18 cellular contexts compared by ENCODE assay signal in genomic region chr15:57552678-57553334, GRCh38. TPM values are rescaled to one million over a fixed set of nuclear protein-coding genes. Genes with fewer than 3 reads are reported as not detected.
DNase-seq lines count a peak whose midpoint lies in the region; ATAC-seq and TF ChIP-seq lines count a peak whose summit lies in the region.
"Had no signal": no experiment of that assay in that cellular context is flagged by ENCODE, and none has a peak within 500 bp of the region (broad histone marks: within the 10 kb centered on the region; RNA-seq: fewer than 3 reads in every experiment).

No MANE protein-coding gene starts in this region.

- H3K9me2 ChIP-seq in PC-3 (replicated peaks; ENCODE audit: low read length), result no peaks in the 10 kb centered on the region

- DNase-seq in PC-3, result no peak
- no peak for DNase-seq in breast epithelium (ENCODE audit: low spot score in 2 of 2)
- no peak for DNase-seq in left lobe of liver (ENCODE audit: low spot score)
- DNase-seq in sciatic nerve (ENCODE audit: low spot score), result peak; percentile 40
- no peak for DNase-seq in brain microvascular endothelial cell
- no peak for DNase-seq in activated CD4-positive, alpha-beta T cell treated with anti-CD3 and anti-CD28 coated beads, Interleukin-2, amount 10 ng/mL, durations not matched to agents 7 days and 5 days
- DNase-seq: activated CD4-positive, alpha-beta T cell treated with anti-CD3 and anti-CD28 coated beads for 4 hours; activated T-cell treated with anti-CD3 and anti-CD28 coated beads, Interleukin-2, amount 50 U/mL, for 1 hour; BE2C; DMS79; GM23248; NCI-H2029; small intestine; stimulated activated naive CD4-positive, alpha-beta T cell; T-helper 9 cell had no signal

- no peaks in the 10 kb centered on the region for H3K36me3 ChIP-seq in PC-3 (ENCODE audit: low read depth, low read length)
- no peaks in the 10 kb centered on the region for H3K36me3 ChIP-seq in breast epithelium
- H3K36me3 ChIP-seq in brain microvascular endothelial cell (replicated peaks), result no peaks in the 10 kb centered on the region
- H3K36me3 ChIP-seq: BE2C had no signal

- no peaks in the 10 kb centered on the region for H3K36me3 Mint-ChIP-seq in activated CD4-positive, alpha-beta T cell treated with anti-CD3 and anti-CD28 coated beads, Interleukin-2, amount 10 ng/mL, durations not matched to agents 7 days and 5 days (ENCODE audit: low read depth)

- H3K4me1 ChIP-seq in PC-3 (ENCODE audit: insufficient read depth, low read length) (peaks cover 28% of the 10 kb centered on the region), breast epithelium (peaks cover 0 to 14% of the 10 kb centered on the region in 2 donors)

- POLR2A ChIA-PET in PC-3 (lab: Charles Lee; ENCODE audit: unreplicated experiment), result no interaction called here
- POLR2A ChIA-PET in activated CD4-positive, alpha-beta T cell treated with anti-CD3 and anti-CD28 coated beads, Interleukin-2, amount 10 ng/mL, durations not matched to agents 7 days and 5 days (lab: Charles Lee), result no interaction called here

- H3K27ac ChIP-seq in PC-3 (ENCODE audit: low read length) (no peak overlapping the region), breast epithelium (peak overlapping the region; percentile 83 to 87), brain microvascular endothelial cell (no peak overlapping the region)

- H3K4me3 ChIP-seq in PC-3 (ENCODE audit: low read length), result no peak overlapping the region
- H3K4me3 ChIP-seq in breast epithelium, result no peak overlapping the region
- H3K4me3 ChIP-seq in brain microvascular endothelial cell (ENCODE audit: low read depth, low read length), result no peak overlapping the region
- H3K4me3 ChIP-seq: coronary artery had no signal

- no peaks in the 10 kb centered on the region for H3K27me3 Mint-ChIP-seq in activated CD4-positive, alpha-beta T cell treated with anti-CD3 and anti-CD28 coated beads, Interleukin-2, amount 10 ng/mL, durations not matched to agents 7 days and 5 days

- intact Hi-C loops in PC-3 (cut with micrococcal nuclease) (no loop called here), breast epithelium (cut with DNase I; ENCODE audit: low total_unique reads) (no loop called here), sciatic nerve (cut with DNase I) (no loop called here)

- H3K4me2 ChIP-seq in PC-3 (ENCODE audit: low read length), result peak overlapping the region; percentile 69; the same call in 1 of the 2 replicates

- CTCF ChIA-PET in PC-3 (lab: Charles Lee), result no interaction called here
- CTCF ChIA-PET in activated CD4-positive, alpha-beta T cell treated with anti-CD3 and anti-CD28 coated beads, Interleukin-2, amount 10 ng/mL, durations not matched to agents 7 days and 5 days (lab: Charles Lee), result interaction anchor here (1.0 kb wide), 1 partner anchor 9 kb away, joined by 4 read pairs; no protein-coding TSS in a partner anchor

- no peak overlapping the region for H2AFZ ChIP-seq in PC-3 (ENCODE audit: low read length)

- H3K27me3 ChIP-seq in PC-3 (ENCODE audit: low read length), result no peaks in the 10 kb centered on the region
- H3K27me3 ChIP-seq in breast epithelium, result no peaks in the 10 kb centered on the region
- no peaks in the 10 kb centered on the region for H3K27me3 ChIP-seq in brain microvascular endothelial cell (replicated peaks)
- H3K27me3 ChIP-seq: BE2C had no signal

- no peak overlapping the region for H3K27ac Mint-ChIP-seq in activated CD4-positive, alpha-beta T cell treated with anti-CD3 and anti-CD28 coated beads, Interleukin-2, amount 10 ng/mL, durations not matched to agents 7 days and 5 days

- no peaks in the 10 kb centered on the region for H4K20me1 ChIP-seq in PC-3 (ENCODE audit: low read length)

- TF ChIP-seq CTCF in PC-3 (conservative IDR thresholded peaks at IDR 0.05; ENCODE audit: low read depth, low read length) (no peak), breast epithelium (IDR thresholded peaks at IDR 0.05) (no peak), brain microvascular endothelial cell (IDR thresholded peaks at IDR 0.05; ENCODE audit: low read depth, low read length, missing control alignments) (no peak)

- ATAC-seq in PC-3, result no peak
- ATAC-seq in left lobe of liver, result peak; percentile 4
- ATAC-seq in sciatic nerve, result no peak
- ATAC-seq in GM18868 (IDR thresholded peaks at IDR 0.05; ENCODE audit: unreplicated experiment), result no peak
- ATAC-seq in HG03095 (IDR thresholded peaks at IDR 0.05; ENCODE audit: unreplicated experiment), result no peak

- H3K9me3 ChIP-seq in PC-3 (ENCODE audit: low read length) (no peaks in the 10 kb centered on the region), breast epithelium (no peaks in the 10 kb centered on the region)
- H3K9me3 ChIP-seq: BE2C had no signal

- no peak overlapping the region for H3K9ac ChIP-seq in PC-3 (ENCODE audit: low read length)

- no peak overlapping the region for H3K4me3 Mint-ChIP-seq in activated CD4-positive, alpha-beta T cell treated with anti-CD3 and anti-CD28 coated beads, Interleukin-2, amount 10 ng/mL, durations not matched to agents 7 days and 5 days

- H3K4me1 Mint-ChIP-seq in activated CD4-positive, alpha-beta T cell treated with anti-CD3 and anti-CD28 coated beads, Interleukin-2, amount 10 ng/mL, durations not matched to agents 7 days and 5 days, result no peaks in the 10 kb centered on the region

- no peaks in the 10 kb centered on the region for H3F3A ChIP-seq in PC-3 (ENCODE audit: low read length, unreplicated experiment)

- no peak for TF ChIP-seq POLR2A in breast epithelium (IDR thresholded peaks at IDR 0.05)

- in situ Hi-C loops in brain microvascular endothelial cell (cut with HindIII; ENCODE audit: low pct_ligation_motif_present, low sequenced_read_pairs), result no loop called here

- no peaks in the 10 kb centered on the region for H3K9me3 Mint-ChIP-seq in activated CD4-positive, alpha-beta T cell treated with anti-CD3 and anti-CD28 coated beads, Interleukin-2, amount 10 ng/mL, durations not matched to agents 7 days and 5 days

- no peaks in the 10 kb centered on the region for H3K79me2 ChIP-seq in PC-3 (ENCODE audit: low read length)

- no TSS peak for BruUV-seq in PC-3 (replicated peaks; lab: Mats Ljungman, UMichigan)

RNA-seq across cellular contexts. Expression of gene MYZAP, which starts 38.9 kb away (rescaled TPM):
- total RNA-seq in PC-3 (2014; rRNA removed) (3.5 and 6.0 TPM in 2 replicates), breast epithelium (10 to 100 TPM; 12.1 to 23.0 (median 16.7) TPM), left lobe of liver (0.58 TPM), sciatic nerve (3.7 TPM)
- total RNA-seq in activated CD4-positive, alpha-beta T cell treated with anti-CD3 and anti-CD28 coated beads, Interleukin-2, amount 10 ng/mL, durations not matched to agents 7 days and 5 days, result not detected
- total RNA-seq: GM23248 had no signal

Comparison
In these comparisons a context has a peak if more than half of its experiments do, and no peak if none do; other contexts are left out.
1. H3K27ac ChIP-seq: peak in breast epithelium (2 of 2); none in PC-3 (single experiment) and brain microvascular endothelial cell (single experiment).